In the genomic region with DNA sequence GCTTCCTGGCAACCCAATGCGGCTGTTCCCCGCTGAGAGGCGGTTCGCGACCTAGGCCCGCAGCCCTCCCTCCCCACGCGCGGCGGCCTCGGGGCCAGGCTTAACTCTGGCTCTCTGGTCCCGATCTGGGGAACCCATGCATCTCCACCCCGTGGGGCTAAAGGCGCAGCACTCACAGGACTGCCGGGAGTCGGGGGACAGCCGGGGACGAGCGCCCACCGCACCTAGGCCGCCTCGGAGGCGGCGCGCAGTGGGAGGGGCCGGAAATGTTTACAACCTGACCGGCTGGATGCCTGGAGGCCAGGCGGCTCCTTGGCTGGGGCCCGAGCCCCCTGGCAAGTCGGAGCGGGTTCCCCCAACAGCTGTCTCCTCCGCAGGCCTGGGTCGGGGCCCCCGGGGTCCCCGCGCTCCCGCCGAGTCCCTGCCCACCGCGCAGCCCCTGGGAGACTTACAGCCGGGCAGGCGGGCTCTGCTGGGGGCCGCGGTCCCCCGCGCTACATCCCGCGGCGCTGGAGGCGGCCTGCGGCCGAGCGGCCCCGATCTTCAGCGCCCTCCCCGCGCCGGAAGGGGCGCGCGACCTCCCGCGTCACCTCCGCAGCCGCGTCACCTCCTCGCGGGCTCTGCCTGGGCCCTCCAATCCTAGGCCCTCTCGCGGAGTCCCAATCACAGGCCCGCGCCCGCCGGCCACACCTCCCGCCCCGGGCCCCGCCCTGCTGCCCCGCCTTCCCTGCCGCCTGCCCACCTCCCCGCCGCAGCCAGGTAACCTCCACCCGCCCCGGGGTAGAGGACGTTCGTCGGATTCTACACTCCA, we compare ENCODE assay signal across 1 cellular context.
TF ChIP-seq lines count a peak whose summit lies in the region.

TSS of gene ADIPOR1 (minus strand) at position 580 of the 811 bp plus-strand sequence. CDS start 7,242 bp downstream, outside the sequence.

TF ChIP-seq in H1, 55 proteins besides CTCF, POLR2A, EP300 and RAD21:
- TF ChIP-seq NRF1 (IDR thresholded peaks at IDR 0.05; ENCODE audit: low read depth, low read length) (no peak), POLR2AphosphoS5 (IDR thresholded peaks at IDR 0.05; ENCODE audit: low read depth, low read length) (peak; percentile 68), RXRA (IDR thresholded peaks at IDR 0.05; ENCODE audit: insufficient read depth, low read depth, low read length) (no peak), BRCA1 (IDR thresholded peaks at IDR 0.05; ENCODE audit: low read depth, low read length) (no peak), RBBP5 (IDR thresholded peaks at IDR 0.05; ENCODE audit: borderline replicate concordance, low read depth, low read length) (peak; percentile 77), RNF2 (IDR thresholded peaks at IDR 0.05; ENCODE audit: borderline replicate concordance, low read depth, low read length, missing control alignments, poor library complexity, severe bottlenecking) (no peak), SP1 (IDR thresholded peaks at IDR 0.05; ENCODE audit: low read depth, low read length) (peak; percentile 25; the same call in 1 of the 2 replicates), SIN3A (conservative IDR thresholded peaks at IDR 0.05 in 1 of 2, IDR thresholded peaks at IDR 0.05 in 1 of 2; ENCODE audit: low read depth in 1 of 2, low read length in 2 of 2) (peak; percentile 36 to 55; a peak in 1 of 4 replicates), KDM4A (IDR thresholded peaks at IDR 0.05; ENCODE audit: low read depth, low read length, severe bottlenecking) (peak; percentile 65), PHF8 (conservative IDR thresholded peaks at IDR 0.05; ENCODE audit: low read depth, low read length) (peak; percentile 98), ASH2L (IDR thresholded peaks at IDR 0.05; ENCODE audit: low read length) (peak; percentile 73), TAF1 (IDR thresholded peaks at IDR 0.05; ENCODE audit: low read depth, low read length) (peak; percentile 72), EGR1 (IDR thresholded peaks at IDR 0.05; ENCODE audit: borderline replicate concordance, low read depth, low read length) (0 out of 2 replicates have a peak, but pooled peaks have one; percentile 9), SRF (IDR thresholded peaks at IDR 0.05; ENCODE audit: low read depth, low read length) (no peak), ATF2 (IDR thresholded peaks at IDR 0.05; ENCODE audit: low read length) (peak; percentile 14; the same call in 1 of the 2 replicates), CHD2 (IDR thresholded peaks at IDR 0.05; ENCODE audit: low read length) (no peak), CREB1 (IDR thresholded peaks at IDR 0.05) (peak; percentile 93)
